ENCODE assay signal across 35 cellular contexts in genomic region chrX:110915579-110915978, GRCh38.
"Had no signal": no experiment of that assay in that cellular context is flagged by ENCODE, and none has a peak within 500 bp of the region (broad histone marks: within the 10 kb centered on the region; RNA-seq: fewer than 3 reads in every experiment).

No MANE protein-coding gene starts in this region.

- H3K27me3 ChIP-seq: brain microvascular endothelial cell, cardiac muscle cell, Peyer's patch had no signal

- ATAC-seq: activated naive CD4-positive, alpha-beta T cell treated with anti-CD3 and anti-CD28 coated beads, Interleukin-2, amount 50 U/mL, for 72 hours; activated T-cell treated with anti-CD3 and anti-CD28 coated beads, Interleukin-2, amount 50 U/mL, for 4 hours; PC-3; Right ventricle myocardium inferior had no signal

- H3K36me3 ChIP-seq: adrenal gland, brain microvascular endothelial cell, cardiac muscle cell, Peyer's patch had no signal

- DNase-seq: activated B cell treated with CpG ODN at 0.5 μM for 24 hours; activated CD4-positive, alpha-beta memory T cell treated with anti-CD3 and anti-CD28 coated beads for 36 hours; activated CD4-positive, alpha-beta T cell treated with anti-CD3 and anti-CD28 coated beads for 4 hours; activated CD4-positive, alpha-beta T cell treated with anti-CD3 and anti-CD28 coated beads, Interleukin-2, amount 50 U/mL, for 1 hour; activated CD4-positive, CD25-positive, alpha-beta regulatory T cell treated with anti-CD3 and anti-CD28 coated beads, Interleukin-2, amount 50 U/mL, for 72 hours; activated CD8-positive, alpha-beta memory T cell treated with anti-CD3 and anti-CD28 coated beads, Interleukin-2, amount 50 U/mL, for 4 hours; activated gamma-delta T cell treated with Interleukin-2 at 50 U/mL for 16 hours; activated naive CD4-positive, alpha-beta T cell treated with anti-CD3 and anti-CD28 coated beads for 36 hours; activated T-cell treated with anti-CD3 and anti-CD28 coated beads for 4 hours; activated T-cell treated with anti-CD3 and anti-CD28 coated beads, Interleukin-2, amount 50 U/mL, for 4 hours; adrenal gland; brain microvascular endothelial cell; NCI-H1048; NCI-H1105 treated with DMSO at 0.1 percent for 48 hours; NCI-H1436; NCI-H1694; NCI-H1930; NCI-H2081 treated with DMSO at 0.1 percent for 48 hours; NCI-H345; NCI-H524 treated with DMSO at 0.1 percent for 48 hours; NCI-H748 treated with DMSO at 0.1 percent for 48 hours; NK-92 treated with Interleukin-12 subunit alpha and Interleukin-12 subunit beta, amount 100 ng/mL, for 24 hours; PC-3; Peyer's patch; T-helper 1 cell; T-helper 2 cell; T-helper 9 cell had no signal

- H3K9me3 Mint-ChIP-seq: activated B cell treated with CpG ODN at 0.5 μM for 24 hours; activated CD4-positive, alpha-beta memory T cell treated with anti-CD3 and anti-CD28 coated beads for 36 hours; activated naive CD4-positive, alpha-beta T cell treated with anti-CD3 and anti-CD28 coated beads for 36 hours; activated naive CD4-positive, alpha-beta T cell treated with anti-CD3 and anti-CD28 coated beads, Interleukin-2, amount 50 U/mL, for 72 hours; activated T-cell treated with anti-CD3 and anti-CD28 coated beads, Interleukin-2, amount 50 U/mL, for 4 hours; activated T-helper 1 cell treated with anti-CD3 and anti-CD28 coated beads, Interleukin-12 subunit alpha, Interleukin-12 subunit beta, Interleukin-2, Interleukin-4 antibody, amounts not matched to agents 30 ng/mL and 10 ng/mL and 1 ng/mL, durations not matched to agents 14 hours and 24 hours and 36 hours; central memory CD8-positive, alpha-beta T cell had no signal

- H3K27me3 Mint-ChIP-seq: activated B cell treated with CpG ODN at 0.5 μM for 24 hours; activated CD4-positive, alpha-beta memory T cell treated with anti-CD3 and anti-CD28 coated beads for 36 hours; central memory CD8-positive, alpha-beta T cell had no signal

- H3K4me3 Mint-ChIP-seq: activated B cell treated with CpG ODN at 0.5 μM for 24 hours; activated CD4-positive, alpha-beta memory T cell treated with anti-CD3 and anti-CD28 coated beads for 36 hours; activated naive CD4-positive, alpha-beta T cell treated with anti-CD3 and anti-CD28 coated beads for 36 hours; activated T-cell treated with anti-CD3 and anti-CD28 coated beads, Interleukin-2, amount 50 U/mL, for 4 hours; activated T-helper 1 cell treated with anti-CD3 and anti-CD28 coated beads, Interleukin-12 subunit alpha, Interleukin-12 subunit beta, Interleukin-2, Interleukin-4 antibody, amounts not matched to agents 30 ng/mL and 10 ng/mL and 1 ng/mL, durations not matched to agents 14 hours and 24 hours and 36 hours; central memory CD8-positive, alpha-beta T cell had no signal

- H3K4me1 ChIP-seq: adrenal gland, Peyer's patch had no signal

- H3K9me3 ChIP-seq: adrenal gland, Peyer's patch had no signal

- H3K9ac ChIP-seq: KMS-11 had no signal

- H3K36me3 Mint-ChIP-seq: activated CD4-positive, alpha-beta memory T cell treated with anti-CD3 and anti-CD28 coated beads for 36 hours; activated naive CD4-positive, alpha-beta T cell treated with anti-CD3 and anti-CD28 coated beads, Interleukin-2, amount 50 U/mL, for 72 hours had no signal

- H3K4me2 ChIP-seq: KMS-11 had no signal

- H3K27ac Mint-ChIP-seq: activated B cell treated with CpG ODN at 0.5 μM for 24 hours; activated CD4-positive, alpha-beta memory T cell treated with anti-CD3 and anti-CD28 coated beads for 36 hours; activated naive CD4-positive, alpha-beta T cell treated with anti-CD3 and anti-CD28 coated beads for 36 hours; activated naive CD4-positive, alpha-beta T cell treated with anti-CD3 and anti-CD28 coated beads, Interleukin-2, amount 50 U/mL, for 72 hours; activated T-helper 1 cell treated with anti-CD3 and anti-CD28 coated beads, Interleukin-12 subunit alpha, Interleukin-12 subunit beta, Interleukin-2, Interleukin-4 antibody, amounts not matched to agents 30 ng/mL and 10 ng/mL and 1 ng/mL, durations not matched to agents 14 hours and 24 hours and 36 hours had no signal

- H3K4me3 ChIP-seq: adrenal gland, cardiac muscle cell, Peyer's patch had no signal

- H3K27ac ChIP-seq: brain microvascular endothelial cell, cardiac muscle cell, KMS-11, Peyer's patch, RWPE1, VCaP had no signal

- H3K4me1 Mint-ChIP-seq: activated B cell treated with CpG ODN at 0.5 μM for 24 hours; central memory CD8-positive, alpha-beta T cell had no signal
